ENCODE assay signal across 1 cellular context in genomic region chr16:69345923-69346322, GRCh38.
TF ChIP-seq lines count a peak whose summit lies in the region.

No MANE protein-coding gene starts in this region.

TF ChIP-seq in K562, 482 proteins besides CTCF, POLR2A, EP300 and RAD21:
- TF ChIP-seq NFE2 (IDR thresholded peaks at IDR 0.05; ENCODE audit: low read depth) (no peak), DNMT1 (IDR thresholded peaks at IDR 0.05) (no peak), ZNF124 (CRISPR knock-in tag; IDR thresholded peaks at IDR 0.05) (no peak), SLC30A9 (CRISPR knock-in tag; IDR thresholded peaks at IDR 0.05) (no peak), E2F8 (IDR thresholded peaks at IDR 0.05; ENCODE audit: low read depth, partially characterized antibody) (no peak), SMAD1 (IDR thresholded peaks at IDR 0.05; ENCODE audit: low read depth, low read length, partially characterized antibody) (no peak), SMARCE1 (IDR thresholded peaks at IDR 0.05) (no peak)
